In the genomic region with DNA sequence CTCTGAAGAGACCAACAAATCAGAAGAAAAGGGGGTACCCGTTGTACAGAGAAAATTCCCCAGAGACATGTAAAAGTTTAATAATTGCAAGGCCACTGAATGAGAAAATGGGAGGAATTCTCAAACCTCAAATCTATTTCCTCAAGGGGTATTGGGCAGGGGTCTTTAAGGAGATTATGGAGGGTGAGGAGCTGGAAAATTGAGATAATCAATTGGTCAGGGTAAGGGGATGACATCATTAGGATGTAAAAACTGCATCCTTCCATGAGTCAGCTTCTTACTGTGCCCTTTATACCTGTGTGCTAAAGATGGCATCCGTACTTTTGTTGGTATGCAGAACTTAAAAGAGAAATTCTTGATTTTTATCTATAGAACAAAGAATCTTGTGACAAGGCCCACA, we compare ENCODE assay signal across 35 cellular contexts.
"Had no signal": no experiment of that assay in that cellular context is flagged by ENCODE, and none has a peak within 500 bp of the region (broad histone marks: within the 10 kb centered on the region; RNA-seq: fewer than 3 reads in every experiment).

No MANE protein-coding gene starts in this region.

- H3K4me3 ChIP-seq: MG63 had no signal

- DNase-seq: Kasumi-1, MG63, MM.1S, MV-4-11, NCI-H1048, NCI-H1092, NCI-H1092 treated with DMSO at 0.1 percent for 48 hours, NCI-H1105, NCI-H1105 treated with DMSO at 0.1 percent for 48 hours, NCI-H1417, NCI-H1417 treated with DMSO at 0.1 percent for 48 hours, NCI-H1436, NCI-H1436 treated with DMSO at 0.1 percent for 48 hours, NCI-H146, NCI-H1694, NCI-H1694 treated with DMSO at 0.1 percent for 48 hours, NCI-H187, NCI-H187 treated with DMSO at 0.1 percent for 48 hours, NCI-H1930, NCI-H2029, NCI-H2029 treated with DMSO at 0.1 percent for 48 hours, NCI-H2081, NCI-H2081 treated with DMSO at 0.1 percent for 48 hours, NCI-H2107, NCI-H2171, NCI-H2171 treated with DMSO at 0.1 percent for 48 hours, NCI-H2227 treated with DMSO at 0.1 percent for 48 hours, NCI-H226, NCI-H345, NCI-H446, NCI-H446 treated with DMSO at 0.1 percent for 48 hours, NCI-H510A, NCI-H510A treated with DMSO at 0.1 percent for 48 hours, NCI-H524, NCI-H524 treated with DMSO at 0.1 percent for 48 hours had no signal

- H3K27me3 ChIP-seq: MG63 had no signal

- H3K9me3 ChIP-seq: MG63 had no signal

- H3K36me3 ChIP-seq: MG63 had no signal
